In genomic region chr20:62616728-62617621, GRCh38 we compare ENCODE assay signal across 8 cellular contexts. TPM values are rescaled to one million over a fixed set of nuclear protein-coding genes. Genes with fewer than 3 reads are reported as not detected.
DNase-seq lines count a peak whose midpoint lies in the region; ATAC-seq and TF ChIP-seq lines count a peak whose summit lies in the region.

No MANE protein-coding gene starts in this region.

- H3K36me3 ChIP-seq in Peyer's patch (no peaks in the 10 kb centered on the region), testis (ENCODE audit: low read depth, missing control alignments) (no peaks in the 10 kb centered on the region)

- H3K27me3 ChIP-seq in Peyer's patch (no peaks in the 10 kb centered on the region), testis (no peaks in the 10 kb centered on the region)

- TF ChIP-seq POLR2A in Peyer's patch (IDR thresholded peaks at IDR 0.05) = no peak
- TF ChIP-seq POLR2A in testis (IDR thresholded peaks at IDR 0.05) = no peak

- TF ChIP-seq CTCF in AG09319 (IDR thresholded peaks at IDR 0.05; ENCODE audit: low read depth, low read length) (peak; percentile 95), Peyer's patch (IDR thresholded peaks at IDR 0.05) (peak; percentile 81 to 96 (median 91)), testis (IDR thresholded peaks at IDR 0.05) (peak; percentile 51 to 86 (median 76))

- peak; percentile 57 for ATAC-seq in GM18907 (IDR thresholded peaks at IDR 0.05; ENCODE audit: unreplicated experiment)

- H3K9me3 ChIP-seq in Peyer's patch (no peaks in the 10 kb centered on the region), testis (no peaks in the 10 kb centered on the region)

- H3K27ac ChIP-seq in Peyer's patch = peak overlapping the region; percentile 32 to 78 (median 44)
- H3K27ac ChIP-seq in testis = peak overlapping the region; percentile 24 to 50

- H3K4me3 ChIP-seq in Peyer's patch (no peak overlapping the region), testis (no peak overlapping the region)

- DNase-seq in AG09319 (ENCODE audit: extremely low read depth, low read depth) (peak; percentile 10), HT-29 (ENCODE audit: low spot score) (peak; percentile 92), Peyer's patch (peak; percentile 79 to 90 (median 82)), fibroblast of peridontal ligament (ENCODE audit: extremely low read depth) (peak; percentile 39), nucleus accumbens (lab: John Stamatoyannopoulos, UW) (peak in 32 of 56 donors; percentile 2 to 70 (median 29)), testis (peak; percentile 82)
- DNase-seq in activated T-helper 1 cell treated with anti-CD3 and anti-CD28 coated beads, Interleukin-2, amount 50 U/mL, for 16 hours (ENCODE audit: low read depth in 1 of 2, low spot score in 1 of 2) = peak; percentile 42 to 47

- WGBS in testis, 2 donors = 44 to 57% methylated on average over 22 to 26 of the region's 26 CpGs

- intact Hi-C loops in testis (cut with DNase I; ENCODE audit: low total_unique reads) = loop anchor here (5.0 kb wide), 1 partner anchor 120 kb away; no protein-coding TSS in a partner anchor

- H3K4me1 ChIP-seq in Peyer's patch = peaks cover 0 to 30% (median 14%) of the 10 kb centered on the region in 4 donors
- H3K4me1 ChIP-seq in testis = peaks cover 14% of the 10 kb centered on the region

RNA-seq across cellular contexts. Expression of gene SLCO4A1, which starts 25.3 kb away (rescaled TPM):
- total RNA-seq in HT-29 (2014; rRNA removed; shearing (Covaris generic)) = 78.8 and 83.4 TPM in 2 replicates
- total RNA-seq in Peyer's patch (10 to 100 TPM in 3 of 4 donors, 1 to 10 TPM in 1; 6.7 to 42.9 (median 28.5) TPM), testis (10 to 100 TPM in 1 of 2 donors, 1 to 10 TPM in 1; 9.8 to 14.2 TPM)
- 4.2 TPM for polyA plus RNA-seq in testis (ENCODE audit: insufficient read depth, low read depth, low replicate concordance)

Comparison
In these comparisons a context has a peak if more than half of its experiments do, and no peak if none do; other contexts are left out.
1. DNase-seq: peak in every context shown above with its lines; median percentile 92 in HT-29; 82 in Peyer's patch; 82 in testis; 44 in activated T-helper 1 cell treated with anti-CD3 and anti-CD28 coated beads, Interleukin-2, amount 50 U/mL, for 16 hours; 39 in fibroblast of peridontal ligament; 29 in nucleus accumbens; 10 in AG09319.